ENCODE assay signal across 15 cellular contexts in the genomic region with DNA sequence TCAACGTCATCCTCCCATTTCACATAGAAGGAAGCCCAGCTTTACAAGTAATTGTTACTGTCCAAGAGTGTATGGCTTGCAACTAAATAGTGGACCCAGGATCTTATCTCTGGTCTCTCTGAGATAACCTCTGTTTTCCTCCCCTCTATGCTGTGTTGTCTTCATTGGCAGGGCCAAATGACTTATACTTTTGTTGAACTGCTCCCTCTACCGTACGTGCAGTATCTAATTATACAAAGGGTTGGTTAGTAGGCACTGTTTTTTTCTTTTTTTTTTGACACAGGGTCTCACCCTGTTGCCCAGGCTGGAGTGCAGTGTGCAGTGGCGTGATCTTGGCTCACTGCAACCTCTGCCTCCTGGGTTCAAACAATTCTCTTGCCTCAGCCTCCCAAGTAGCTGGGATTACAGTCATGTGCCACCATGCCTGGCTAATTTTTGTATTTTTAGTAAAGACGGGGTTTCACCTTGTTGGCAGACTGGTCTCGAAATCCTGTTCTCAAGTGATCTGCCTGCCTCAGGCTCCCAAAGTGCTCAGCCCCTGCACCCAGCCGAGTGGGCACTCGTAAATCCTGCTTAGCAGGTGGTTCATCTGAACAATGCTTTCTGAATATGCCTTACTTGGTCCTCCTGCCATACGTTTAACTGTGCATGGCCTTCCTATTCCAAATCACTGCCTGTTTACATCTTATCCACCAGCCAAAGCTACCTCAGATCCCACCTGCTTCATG.
A peak's percentile ranks its signal among the peaks of the same experiment; 100 is the strongest.
DNase-seq lines count a peak whose midpoint lies in the region; FAIRE-seq and TF ChIP-seq lines count a peak whose summit lies in the region.
"Had no signal": no experiment of that assay in that cellular context is flagged by ENCODE, and none has a peak within 500 bp of the region (broad histone marks: within the 10 kb centered on the region; RNA-seq: fewer than 3 reads in every experiment).

No MANE protein-coding gene starts in this region.

- H3F3A ChIP-seq in GM23248 (ENCODE audit: insufficient read depth), result no peaks in the 10 kb centered on the region

- H3K9me3 ChIP-seq in BE2C, result no peaks in the 10 kb centered on the region
- H3K9me3 ChIP-seq in GM23248 (ENCODE audit: low read depth), result no peaks in the 10 kb centered on the region
- H3K9me3 ChIP-seq in OCI-LY7 (ENCODE audit: low read length), result no peaks in the 10 kb centered on the region

- no peaks in the 10 kb centered on the region for H3K9me2 ChIP-seq in GM23248 (ENCODE audit: insufficient read depth)
- H3K9me2 ChIP-seq in OCI-LY7 (ENCODE audit: insufficient read depth, low read length), result no peaks in the 10 kb centered on the region

- DNase-seq in BE2C, result no peak
- peak; percentile 18 for DNase-seq in GM23248
- DNase-seq in OCI-LY7 (ENCODE audit: low spot score), result peak; percentile 19
- peak; percentile 25 for DNase-seq in bronchial epithelial cell (ENCODE audit: low read depth)
- no peak for DNase-seq in lower leg skin (ENCODE audit: low spot score in 2 of 2)
- no peak for DNase-seq in mucosa of gallbladder (ENCODE audit: low spot score)
- DNase-seq in NCI-H2081 treated with DMSO at 0.1 percent for 48 hours (lab: John Stamatoyannopoulos, UW), result no peak
- DNase-seq: CD8-positive, alpha-beta memory T cell; H7; Kasumi-1; NCI-H1092; NCI-H1694; SIG-M5; SW 1271 had no signal

- CTCF ChIA-PET in OCI-LY7 (lab: Charles Lee; ENCODE audit: unreplicated experiment), result no interaction called here

- H3K4me2 ChIP-seq in GM23248 (ENCODE audit: unreplicated experiment) (no peak overlapping the region), OCI-LY7 (ENCODE audit: low read length) (no peak overlapping the region)

- no peak for FAIRE-seq in bronchial epithelial cell (lab: Jason Lieb, UNC)
- FAIRE-seq: RCC 7860 had no signal

- H3K27ac ChIP-seq in GM23248, result no peak overlapping the region
- no peak overlapping the region for H3K27ac ChIP-seq in OCI-LY7 (ENCODE audit: low read depth, low read length, poor library complexity, severe bottlenecking)

- no peaks in the 10 kb centered on the region for H3K79me2 ChIP-seq in GM23248 (ENCODE audit: insufficient read depth)
- no peaks in the 10 kb centered on the region for H3K79me2 ChIP-seq in OCI-LY7 (ENCODE audit: insufficient read depth, low read depth, low read length)

- H4K20me1 ChIP-seq in GM23248 (ENCODE audit: insufficient read depth) (no peaks in the 10 kb centered on the region), OCI-LY7 (ENCODE audit: insufficient read depth, low read length) (no peaks in the 10 kb centered on the region)

- intact Hi-C loops in OCI-LY7 (cut with micrococcal nuclease; ENCODE audit: unreplicated experiment) (no loop called here), lower leg skin (cut with DNase I; ENCODE audit: low total_unique reads) (no loop called here)

- WGBS in GM23248 (ENCODE audit: low coverage in 1 of 2, low lambda C conversion rate in 2 of 2, missing lambda C conversion rate in 2 of 2), 2 experiments, result 18% methylated on average over 9 of the region's 9 CpGs
- WGBS in lower leg skin, 2 donors, result 75 to 77% methylated on average over 9 of the region's 9 CpGs

- in situ Hi-C loops in GM23248 (cut with MboI), result no loop called here

- peak; percentile 49 for TF ChIP-seq CTCF in BE2C (IDR thresholded peaks at IDR 0.05; ENCODE audit: low read depth, low read length)
- peak; percentile 49; the same call in 1 of the 2 replicates for TF ChIP-seq CTCF in OCI-LY7 (conservative IDR thresholded peaks at IDR 0.05; ENCODE audit: low read length)
- TF ChIP-seq CTCF in bronchial epithelial cell (IDR thresholded peaks at IDR 0.05; ENCODE audit: insufficient read depth, low read length, severe bottlenecking), result no peak
- TF ChIP-seq CTCF in lower leg skin (IDR thresholded peaks at IDR 0.05), result no peak

- H3K36me3 ChIP-seq in BE2C (no peaks in the 10 kb centered on the region), GM23248 (ENCODE audit: low read depth) (no peaks in the 10 kb centered on the region), OCI-LY7 (ENCODE audit: insufficient read depth, low read length) (no peaks in the 10 kb centered on the region), bronchial epithelial cell (ENCODE audit: control insufficient read depth, insufficient read depth, low read length) (no peaks in the 10 kb centered on the region)

- H3K4me3 ChIP-seq in BE2C (ENCODE audit: low read depth, low read length) (no peak overlapping the region), GM23248 (no peak overlapping the region), OCI-LY7 (ENCODE audit: low read depth, low read length, poor library complexity, severe bottlenecking) (no peak overlapping the region), bronchial epithelial cell (ENCODE audit: low read depth, low read length) (no peak overlapping the region), lower leg skin (ENCODE audit: low read depth, poor library complexity, severe bottlenecking) (no peak overlapping the region)

- H2AFZ ChIP-seq in GM23248 (no peak overlapping the region), OCI-LY7 (ENCODE audit: low read length) (no peak overlapping the region)

- H3K4me1 ChIP-seq in BE2C (peaks cover 6% of the 10 kb centered on the region), GM23248 (ENCODE audit: insufficient read depth) (no peaks in the 10 kb centered on the region), OCI-LY7 (ENCODE audit: insufficient read depth, low read length, poor library complexity, severe bottlenecking) (no peaks in the 10 kb centered on the region)

- POLR2A ChIA-PET in OCI-LY7 (lab: Charles Lee), result no interaction called here

- BruUV-seq in OCI-LY7 (replicated peaks; lab: Mats Ljungman, UMichigan), result no TSS peak

- no peak overlapping the region for H3K9ac ChIP-seq in GM23248

- H3K27me3 ChIP-seq in BE2C (no peaks in the 10 kb centered on the region), GM23248 (replicated peaks; ENCODE audit: insufficient read depth) (peaks cover 38% of the 10 kb centered on the region), bronchial epithelial cell (ENCODE audit: control insufficient read depth, insufficient read depth, low read length) (no peaks in the 10 kb centered on the region)

- no peak for TF ChIP-seq POLR2A in lower leg skin (IDR thresholded peaks at IDR 0.05)

Comparison
In these comparisons a context has a peak if more than half of its experiments do, and no peak if none do; other contexts are left out.
1. DNase-seq: peak in GM23248 (single experiment), OCI-LY7 (single experiment) and bronchial epithelial cell (single experiment); none in BE2C (single experiment), lower leg skin (0 of 2), mucosa of gallbladder (single experiment) and NCI-H2081 treated with DMSO at 0.1 percent for 48 hours (single experiment).
2. CTCF ChIP-seq: peak in BE2C (single experiment) and OCI-LY7 (single experiment); none in bronchial epithelial cell (single experiment) and lower leg skin (0 of 3).